Comparison of ENCODE assay signal across 26 cellular contexts in genomic region chr9:108351571-108351970, GRCh38.
"Had no signal": no experiment of that assay in that cellular context is flagged by ENCODE, and none has a peak within 500 bp of the region (broad histone marks: within the 10 kb centered on the region; RNA-seq: fewer than 3 reads in every experiment).

No MANE protein-coding gene starts in this region.

- H3K36me3 ChIP-seq: ascending aorta, cardiac muscle cell, MG63 had no signal

- ATAC-seq: activated naive CD4-positive, alpha-beta T cell treated with anti-CD3 and anti-CD28 coated beads, Interleukin-2, amount 50 U/mL, for 72 hours; activated naive CD8-positive, alpha-beta T cell treated with anti-CD3 and anti-CD28 coated beads, Interleukin-2, amount 50 U/mL, for 24 hours; activated T-cell treated with anti-CD3 and anti-CD28 coated beads, Interleukin-2, amount 50 U/mL, for 4 hours; body of pancreas; PC-3; T-cell had no signal

- H3K27me3 ChIP-seq: ascending aorta, body of pancreas, cardiac muscle cell, MG63 had no signal

- H3K27ac ChIP-seq: ascending aorta, body of pancreas, cardiac muscle cell, KMS-11 had no signal

- DNase-seq: activated B cell treated with CpG ODN at 0.5 μM for 24 hours; activated CD4-positive, alpha-beta memory T cell treated with anti-CD3 and anti-CD28 coated beads for 36 hours; activated CD4-positive, alpha-beta T cell treated with anti-CD3 and anti-CD28 coated beads for 1 hour; activated CD4-positive, alpha-beta T cell treated with anti-CD3 and anti-CD28 coated beads, Interleukin-2, amount 10 ng/mL, durations not matched to agents 24 days and 14 days; activated CD8-positive, alpha-beta memory T cell treated with anti-CD3 and anti-CD28 coated beads for 24 hours; activated effector memory CD4-positive, alpha-beta T cell treated with anti-CD3 and anti-CD28 coated beads, Interleukin-2, amount 50 U/mL, for 16 hours; activated naive CD4-positive, alpha-beta T cell treated with Interleukin-2 at 50 U/mL for 16 hours; activated naive CD8-positive, alpha-beta T cell treated with anti-CD3 and anti-CD28 coated beads, Interleukin-2, amount 50 U/mL, for 24 hours; activated T-cell treated with anti-CD3 and anti-CD28 coated beads, Interleukin-2, amount 50 U/mL, for 4 hours; amniotic stem cell; body of pancreas; MG63; NCI-H1092 treated with DMSO at 0.1 percent for 48 hours; NCI-H1417 treated with DMSO at 0.1 percent for 48 hours; NCI-H1694 treated with DMSO at 0.1 percent for 48 hours; NCI-H2081; NCI-H524; PC-3; SIG-M5; T-cell; T-helper 2 cell; T1000 had no signal

- H3K4me1 ChIP-seq: body of pancreas had no signal

- H3K9me3 ChIP-seq: ascending aorta, body of pancreas, MG63 had no signal

- H3K4me3 ChIP-seq: ascending aorta, body of pancreas, cardiac muscle cell, MG63 had no signal
